Comparison of ENCODE assay signal across 8 cellular contexts in genomic region chr7:129952653-129953560, GRCh38. TPM values are rescaled to one million over a fixed set of nuclear protein-coding genes. Genes with fewer than 3 reads are reported as not detected.
A peak's percentile ranks its signal among the peaks of the same experiment; 100 is the strongest.
DNase-seq lines count a peak whose midpoint lies in the region; ATAC-seq and TF ChIP-seq lines count a peak whose summit lies in the region.

UBE2H (minus strand) TSS chr7:129952960; CDS start chr7:129952555, 405 bp downstream.

- no peaks in the 10 kb centered on the region for H3K9me3 ChIP-seq in T-helper 17 cell (ENCODE audit: control insufficient read depth, low read length, poor library complexity, severe bottlenecking)
- H3K9me3 ChIP-seq in left ventricle myocardium inferior (replicated peaks): no peaks in the 10 kb centered on the region
- H3K9me3 ChIP-seq in prostate gland: no peaks in the 10 kb centered on the region

- no peak within 1 kb of the TSS for H3K27ac Mint-ChIP-seq in T-helper 17 cell

- ATAC-seq in HG02798 (IDR thresholded peaks at IDR 0.05; ENCODE audit: poor library complexity, unreplicated experiment) (peak; percentile 74), T-helper 17 cell (peak; percentile 82)

- intact Hi-C loops in left ventricle myocardium inferior (cut with micrococcal nuclease) (no loop called here), prostate gland (cut with DNase I) (loop anchor here (2.0 kb wide), 1 partner anchor 122 kb away; no protein-coding TSS in a partner anchor)

- peaks cover 12% of the 10 kb centered on the region for H3K4me1 Mint-ChIP-seq in T-helper 17 cell

- H3K36me3 ChIP-seq in left ventricle myocardium inferior: no peaks in the 10 kb centered on the region
- no peaks in the 10 kb centered on the region for H3K36me3 ChIP-seq in prostate gland

- peak within 1 kb of the TSS; percentile 98 for H3K27ac ChIP-seq in left ventricle myocardium inferior (replicated peaks)
- peak within 1 kb of the TSS; percentile 85 to 99 for H3K27ac ChIP-seq in prostate gland

- peak within 1 kb of the TSS; percentile 67 for H3K4me3 ChIP-seq in GM12865 (ENCODE audit: low read depth, low read length)
- H3K4me3 ChIP-seq in left ventricle myocardium inferior: peak within 1 kb of the TSS; percentile 88
- peak within 1 kb of the TSS; percentile 92 to 97 for H3K4me3 ChIP-seq in prostate gland

- H3K4me1 ChIP-seq in left ventricle myocardium inferior (peaks cover 47% of the 10 kb centered on the region), prostate gland (replicated peaks) (peaks cover 11% of the 10 kb centered on the region)

- TF ChIP-seq POLR2A in prostate gland (IDR thresholded peaks at IDR 0.05): peak; percentile 100

- no peak within 1 kb of the TSS for H3K4me3 Mint-ChIP-seq in T-helper 17 cell

- no peaks in the 10 kb centered on the region for H3K27me3 Mint-ChIP-seq in T-helper 17 cell

- TF ChIP-seq CTCF in GM12865 (IDR thresholded peaks at IDR 0.05; ENCODE audit: insufficient read depth, low read depth, low read length, missing control alignments) (no peak), left ventricle myocardium inferior (IDR thresholded peaks at IDR 0.05; ENCODE audit: borderline replicate concordance) (no peak), prostate gland (IDR thresholded peaks at IDR 0.05) (no peak)

- DNase-seq in GM12865 (ENCODE audit: low read depth): peak; percentile 95
- peak; percentile 85 for DNase-seq in NCI-H1694 (lab: John Stamatoyannopoulos, UW)
- DNase-seq in T-helper 17 cell: peak; percentile 87 to 89 (median 89)
- peak; percentile 52 for DNase-seq in amniotic stem cell (lab: John Stamatoyannopoulos, UW)
- peak; percentile 92 for DNase-seq in left ventricle myocardium inferior
- peak; percentile 91 for DNase-seq in prostate gland (ENCODE audit: low spot score)
- DNase-seq in ureter (ENCODE audit: low spot score): peak; percentile 94

- WGBS in prostate gland: 8% methylated on average over 40 of the region's 58 CpGs

- no peaks in the 10 kb centered on the region for H3K27me3 ChIP-seq in left ventricle myocardium inferior (ENCODE audit: low read depth)
- H3K27me3 ChIP-seq in prostate gland (replicated peaks; ENCODE audit: insufficient read depth): no peaks in the 10 kb centered on the region

- H3K36me3 Mint-ChIP-seq in T-helper 17 cell (ENCODE audit: low read depth): peaks cover 2% of the 10 kb centered on the region

RNA-seq across cellular contexts. Expression of gene UBE2H, which starts in this region (rescaled TPM):
- total RNA-seq in T-helper 17 cell: 10 to 100 TPM; 77.9 to 84.2 TPM
- total RNA-seq in left ventricle myocardium inferior: 112 TPM
- total RNA-seq in prostate gland: 100 to 1,000 TPM in 1 of 2 donors, 10 to 100 TPM in 1; 78.4 to 105 TPM
- total RNA-seq in ureter: 69.7 TPM

Comparison
In these comparisons a context has a peak if more than half of its experiments do, and no peak if none do; other contexts are left out.
1. Peak in every context shown above with its lines: DNase-seq, ATAC-seq, H3K4me3 ChIP-seq and H3K27ac ChIP-seq.